ENCODE assay signal across 8 cellular contexts in genomic region chr4:165255439-165255838, GRCh38.
DNase-seq lines count a peak whose midpoint lies in the region; ATAC-seq and TF ChIP-seq lines count a peak whose summit lies in the region.
"Not testable (repeated sequence)": the region's sequence is repeated elsewhere in the genome, so short reads cannot be mapped to it uniquely, and the experiment has no call there.

No MANE protein-coding gene starts in this region.

- H3K4me1 ChIP-seq in DOHH2 (ENCODE audit: control insufficient read depth, low read length), result peaks cover 22% of the 10 kb centered on the region

- H3K27me3 ChIP-seq in DOHH2 (ENCODE audit: control insufficient read depth, low read length), result not testable (repeated sequence)

- not testable (repeated sequence) for H3K9me3 ChIP-seq in DOHH2 (ENCODE audit: control insufficient read depth, insufficient read depth, low read length)

- H3K79me2 ChIP-seq in DOHH2 (ENCODE audit: control insufficient read depth, low read length), result not testable (repeated sequence)

- H4K20me1 ChIP-seq in DOHH2 (ENCODE audit: control insufficient read depth, insufficient read depth, low read depth, low read length), result not testable (repeated sequence)

- H3K27ac ChIP-seq in DOHH2 (ENCODE audit: low read depth, low read length), result not testable (repeated sequence)
- H3K27ac ChIP-seq in caudate nucleus (ENCODE audit: low read depth, low read length), result peak overlapping the region; percentile 64

- peak overlapping the region; percentile 35 for H3K4me2 ChIP-seq in DOHH2 (ENCODE audit: low read length)

- not testable (repeated sequence) for TF ChIP-seq CTCF in DOHH2 (IDR thresholded peaks at IDR 0.05; ENCODE audit: low read depth, low read length, poor library complexity, severe bottlenecking)

- ATAC-seq in GM21360 (IDR thresholded peaks at IDR 0.05; ENCODE audit: unreplicated experiment) (peak; percentile 100), HG03139 (IDR thresholded peaks at IDR 0.05; ENCODE audit: unreplicated experiment) (peak; percentile 91)

- peak; percentile 52 for DNase-seq in NOMO-1 treated with dmso at 0.1 percent for 144 hours (lab: John Stamatoyannopoulos, UW; ENCODE audit: unreplicated experiment)
- DNase-seq in activated CD8-positive, alpha-beta memory T cell treated with anti-CD3 and anti-CD28 coated beads for 1 hour (ENCODE audit: extremely low read depth in 1 of 2, low read depth in 1 of 2), result peak; percentile 1 to 18
- peak in 1 of 61 donors; percentile 13 for DNase-seq in caudate nucleus (lab: John Stamatoyannopoulos, UW)
- peak; percentile 17 for DNase-seq in left kidney (ENCODE audit: low read depth, low spot score)
- DNase-seq in stimulated activated CD8-positive, alpha-beta memory T cell treated with anti-CD3 and anti-CD28 coated beads, Interleukin-15, amount 100 ng/mL, for 48 hours (ENCODE audit: low read depth in 2 of 2), result peak; percentile 14 to 22

- H3K9me2 ChIP-seq in DOHH2 (replicated peaks; ENCODE audit: control insufficient read depth, low read length), result not testable (repeated sequence)

- not testable (repeated sequence) for H3K36me3 ChIP-seq in DOHH2 (ENCODE audit: control insufficient read depth, low read length)

- 0 out of 2 replicates have a peak overlapping the region, but pooled peaks have one; percentile 6 for H3K4me3 ChIP-seq in DOHH2 (ENCODE audit: low read length)

- not testable (repeated sequence) for H3F3A ChIP-seq in DOHH2 (ENCODE audit: control insufficient read depth, insufficient read depth)
